In the genomic region with DNA sequence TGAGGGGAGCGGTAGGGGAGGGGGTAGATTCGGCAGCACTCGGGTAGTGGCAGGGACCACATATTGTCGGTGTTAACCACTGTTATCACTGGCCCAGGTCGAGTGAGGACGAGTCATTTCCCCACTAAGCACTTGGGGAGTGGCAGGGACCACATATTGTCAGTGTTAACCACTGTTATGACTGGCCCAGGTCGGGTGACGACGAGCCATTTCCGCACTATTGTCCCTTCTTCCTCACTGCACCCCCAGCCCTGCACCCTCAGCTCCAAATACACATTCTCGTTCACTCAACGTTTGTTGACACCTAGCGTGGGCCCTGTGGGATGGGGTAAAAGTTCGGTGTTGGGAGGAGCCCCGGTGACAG, we compare ENCODE assay signal across 8 cellular contexts. TPM values are rescaled to one million over a fixed set of nuclear protein-coding genes. Genes with fewer than 3 reads are reported as not detected.
DNase-seq lines count a peak whose midpoint lies in the region; ATAC-seq and TF ChIP-seq lines count a peak whose summit lies in the region.

No MANE protein-coding gene starts in this region.

- no peaks in the 10 kb centered on the region for H3K9me3 ChIP-seq in right cardiac atrium (ENCODE audit: control insufficient read depth, low read length)

- 28% methylated on average over 15 of the region's 15 CpGs for WGBS in right cardiac atrium

- ATAC-seq in right cardiac atrium = peak; percentile 23 to 48

- H3K27me3 ChIP-seq in GM06990 (replicated peaks; ENCODE audit: control insufficient read depth, insufficient read depth, low read length) (no peaks in the 10 kb centered on the region), H7 (ENCODE audit: control insufficient read depth, insufficient read depth, low read length) (no peaks in the 10 kb centered on the region), right cardiac atrium (ENCODE audit: control insufficient read depth, insufficient read depth) (no peaks in the 10 kb centered on the region)

- intact Hi-C loops in right cardiac atrium (cut with DNase I) = no loop called here

- peaks cover 2% of the 10 kb centered on the region for H3K4me1 ChIP-seq in right cardiac atrium (ENCODE audit: control insufficient read depth, insufficient read depth, low read length)

- H3K36me3 ChIP-seq in GM06990 (ENCODE audit: control insufficient read depth, insufficient read depth, low read length) (no peaks in the 10 kb centered on the region; the same call in 1 of the 2 replicates), H7 (replicated peaks; ENCODE audit: control insufficient read depth, insufficient read depth, low read length) (no peaks in the 10 kb centered on the region)

- DNase-seq in GM06990 (ENCODE audit: extremely low read depth, insufficient read length) = no peak
- DNase-seq in H7 = no peak
- peak; percentile 41 for DNase-seq in NCI-H69 (lab: John Stamatoyannopoulos, UW)
- DNase-seq in activated gamma-delta T cell treated with anti-CD3 and anti-CD28 coated beads, Interleukin-2, amount 50 U/mL, for 16 hours (ENCODE audit: low read depth) = peak; percentile 66
- peak in 2 of 3 donors; percentile 35 to 66 for DNase-seq in right cardiac atrium
- peak; percentile 61 to 71 for DNase-seq in stimulated activated CD4-positive, alpha-beta T cell treated with anti-CD3 and anti-CD28 coated beads, Interleukin-15, amount 100 ng/mL, for 48 hours (ENCODE audit: low read depth in 2 of 2)
- DNase-seq in kidney glomerular epithelial cell (lab: John Stamatoyannopoulos, UW) = no peak
- DNase-seq in DMS153 treated with DMSO at 0.1 percent for 48 hours (lab: John Stamatoyannopoulos, UW; ENCODE audit: unreplicated experiment) = no peak

- H3K4me3 ChIP-seq in GM06990 (replicated peaks; ENCODE audit: low read depth, low read length) = peak overlapping the region; percentile 96
- peak overlapping the region; percentile 72 for H3K4me3 ChIP-seq in H7 (ENCODE audit: insufficient read depth, low read depth, low read length)
- H3K4me3 ChIP-seq in right cardiac atrium (ENCODE audit: low read length) = peak overlapping the region; percentile 56

- no peak for TF ChIP-seq CTCF in GM06990 (IDR thresholded peaks at IDR 0.05; ENCODE audit: insufficient read depth, low read length, poor library complexity, severe bottlenecking)

- H3K27ac ChIP-seq in right cardiac atrium (ENCODE audit: low read length) = peak overlapping the region; percentile 61

RNA-seq across cellular contexts. Expression of gene CLN5, which starts 0.5 kb away (rescaled TPM):
- total RNA-seq in H7 (2014; rRNA removed; shearing (Covaris generic)) = 7.8 and 8.8 TPM in 2 replicates
- 10 to 100 TPM; 20.8 to 21.3 (median 21.1) TPM for total RNA-seq in right cardiac atrium
- polyA plus RNA-seq in right cardiac atrium = 16.8 TPM

RNA-seq across cellular contexts. Expression of gene FBXL3, which starts 35.5 kb away (rescaled TPM):
- total RNA-seq in H7 (2014; rRNA removed; shearing (Covaris generic)) = 13.8 and 15.5 TPM in 2 replicates
- total RNA-seq in right cardiac atrium = 10 to 100 TPM; 36.3 to 40.2 (median 36.7) TPM
- 19.7 TPM for polyA plus RNA-seq in right cardiac atrium

RNA-seq across cellular contexts. Expression of gene ACOD1, which starts 43.1 kb away (rescaled TPM):
- total RNA-seq in H7 (2014; rRNA removed; shearing (Covaris generic)) = not detected in 2 replicates
- not detected for total RNA-seq in right cardiac atrium
- polyA plus RNA-seq in right cardiac atrium = not detected

Comparison
In these comparisons a context has a peak if more than half of its experiments do, and no peak if none do; other contexts are left out.
1. DNase-seq: peak in NCI-H69 (single experiment), activated gamma-delta T cell treated with anti-CD3 and anti-CD28 coated beads, Interleukin-2, amount 50 U/mL, for 16 hours (single experiment), right cardiac atrium (2 of 3) and stimulated activated CD4-positive, alpha-beta T cell treated with anti-CD3 and anti-CD28 coated beads, Interleukin-15, amount 100 ng/mL, for 48 hours (2 of 2); none in GM06990 (single experiment), H7 (single experiment), kidney glomerular epithelial cell (single experiment) and DMS153 treated with DMSO at 0.1 percent for 48 hours (single experiment).
2. Peak in every context shown above with its lines, with median percentiles within 50 percentile points of each other: H3K4me3 ChIP-seq.